In the genomic region with DNA sequence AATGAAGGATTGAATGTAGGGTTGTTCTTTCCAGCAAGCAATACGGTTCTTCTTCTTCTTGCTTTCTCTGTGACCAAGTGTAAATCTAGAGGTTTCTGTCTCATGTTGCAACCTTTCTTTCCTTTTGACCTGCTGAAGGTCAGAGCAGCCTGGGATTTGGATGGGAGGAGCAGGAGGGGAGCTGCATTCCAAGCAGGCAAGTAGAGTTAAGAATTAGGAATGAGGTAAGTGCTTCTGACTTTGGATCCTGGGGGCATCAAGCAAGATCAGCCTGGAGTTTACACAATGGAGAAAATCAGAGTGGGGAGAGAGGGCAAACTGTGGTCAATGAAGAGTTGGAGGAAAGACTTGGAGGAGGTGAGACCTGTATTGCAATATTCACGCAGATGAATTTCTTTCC, we compare ENCODE assay signal across 21 cellular contexts.
DNase-seq lines count a peak whose midpoint lies in the region; ATAC-seq and TF ChIP-seq lines count a peak whose summit lies in the region.
"Had no signal": no experiment of that assay in that cellular context is flagged by ENCODE, and none has a peak within 500 bp of the region (broad histone marks: within the 10 kb centered on the region; RNA-seq: fewer than 3 reads in every experiment).

No MANE protein-coding gene starts in this region.

- no peak overlapping the region for H3K4me3 ChIP-seq in MM.1S (ENCODE audit: low read length)
- H3K4me3 ChIP-seq: A549; BLaER1 treated with 17β-estradiol and CSF1 and Interleukin-3, amounts not matched to agents 10 nM and 100 nM; GM23338 had no signal

- H3K4me1 ChIP-seq in MM.1S (ENCODE audit: low read length) = peaks cover 12% of the 10 kb centered on the region
- H3K4me1 ChIP-seq: A549; BE2C; BLaER1 treated with 17β-estradiol and CSF1 and Interleukin-3, amounts not matched to agents 10 nM and 100 nM had no signal

- no peaks in the 10 kb centered on the region for H3K27me3 ChIP-seq in MM.1S (replicated peaks; ENCODE audit: insufficient read depth, low read length)
- H3K27me3 ChIP-seq: BE2C; BLaER1 treated with 17β-estradiol and CSF1 and Interleukin-3, amounts not matched to agents 10 nM and 100 nM had no signal

- no peaks in the 10 kb centered on the region for H3K9me2 ChIP-seq in MM.1S (replicated peaks; ENCODE audit: insufficient read depth, low read length)

- no peak overlapping the region for H3K27ac ChIP-seq in MM.1S (ENCODE audit: low read length)
- H3K27ac ChIP-seq: A549; BLaER1 treated with 17β-estradiol and CSF1 and Interleukin-3, amounts not matched to agents 10 nM and 100 nM had no signal

- peak overlapping the region; percentile 38; the same call in 1 of the 2 replicates for H3K4me2 ChIP-seq in MM.1S (ENCODE audit: low read depth, low read length)
- H3K4me2 ChIP-seq: A549; BLaER1 treated with 17β-estradiol and CSF1 and Interleukin-3, amounts not matched to agents 10 nM and 100 nM; GM23338 had no signal

- no peaks in the 10 kb centered on the region for H3K36me3 ChIP-seq in MM.1S (replicated peaks; ENCODE audit: insufficient read depth, low read length)
- H3K36me3 ChIP-seq: BE2C; BLaER1 treated with 17β-estradiol and CSF1 and Interleukin-3, amounts not matched to agents 10 nM and 100 nM had no signal

- CTCF ChIA-PET in WTC11 (lab: Charles Lee) = interaction anchor here (0.7 to 1.3 kb wide), 2 partner anchors 17 to 73 kb away, joined by 3 to 6 read pairs; no protein-coding TSS in a partner anchor
- CTCF ChIA-PET in activated CD4-positive, alpha-beta T cell treated with anti-CD3 and anti-CD28 coated beads, Interleukin-2, amount 10 ng/mL, durations not matched to agents 7 days and 5 days (lab: Charles Lee) = no interaction called here

- DNase-seq in MM.1S (no peak), WTC11 (ENCODE audit: low spot score) (no peak), nephron progenitor cell (no peak)
- no peak for DNase-seq in effector memory CD8-positive, alpha-beta T cell
- DNase-seq in activated CD4-positive, alpha-beta T cell treated with anti-CD3 and anti-CD28 coated beads, Interleukin-2, amount 10 ng/mL, durations not matched to agents 7 days and 5 days = no peak
- DNase-seq: 8988T; ACHN; AML-193; BE2C; Calu3; CD4-positive, alpha-beta T cell; COR-L47; DMS53; DMS79 treated with DMSO at 0.1 percent for 48 hours; H9 had no signal

- H2AFZ ChIP-seq in MM.1S (ENCODE audit: low read length) = peak overlapping the region; percentile 24; the same call in 1 of the 2 replicates
- H2AFZ ChIP-seq: GM23338 had no signal

- H3K36me3 Mint-ChIP-seq in WTC11 (no peaks in the 10 kb centered on the region), nephron progenitor cell (ENCODE audit: low read depth) (no peaks in the 10 kb centered on the region)
- H3K36me3 Mint-ChIP-seq in effector memory CD8-positive, alpha-beta T cell (ENCODE audit: insufficient read depth) = no peaks in the 10 kb centered on the region
- H3K36me3 Mint-ChIP-seq in activated CD4-positive, alpha-beta T cell treated with anti-CD3 and anti-CD28 coated beads, Interleukin-2, amount 10 ng/mL, durations not matched to agents 7 days and 5 days (ENCODE audit: low read depth) = no peaks in the 10 kb centered on the region
- H3K36me3 Mint-ChIP-seq: CD14-positive monocyte had no signal

- H3K79me2 ChIP-seq in MM.1S (ENCODE audit: low read length) = no peaks in the 10 kb centered on the region

- no peaks in the 10 kb centered on the region for H3K9me3 ChIP-seq in MM.1S (replicated peaks; ENCODE audit: insufficient read depth, low read length)
- H3K9me3 ChIP-seq: A549; BE2C; BLaER1 treated with 17β-estradiol and CSF1 and Interleukin-3, amounts not matched to agents 10 nM and 100 nM had no signal

- POLR2A ChIA-PET in WTC11 (lab: Charles Lee) = no interaction called here
- POLR2A ChIA-PET in activated CD4-positive, alpha-beta T cell treated with anti-CD3 and anti-CD28 coated beads, Interleukin-2, amount 10 ng/mL, durations not matched to agents 7 days and 5 days (lab: Charles Lee) = no interaction called here

- H3K9ac ChIP-seq in MM.1S (ENCODE audit: low read length) = no peak overlapping the region
- H3K9ac ChIP-seq: BLaER1 treated with 17β-estradiol and CSF1 and Interleukin-3, amounts not matched to agents 10 nM and 100 nM had no signal

- H3K27ac Mint-ChIP-seq in WTC11 = peak overlapping the region; percentile 44; the same call in 1 of the 2 replicates
- peak overlapping the region; percentile 19 for H3K27ac Mint-ChIP-seq in nephron progenitor cell
- H3K27ac Mint-ChIP-seq in effector memory CD8-positive, alpha-beta T cell = no peak overlapping the region
- H3K27ac Mint-ChIP-seq in activated CD4-positive, alpha-beta T cell treated with anti-CD3 and anti-CD28 coated beads, Interleukin-2, amount 10 ng/mL, durations not matched to agents 7 days and 5 days = no peak overlapping the region
- H3K27ac Mint-ChIP-seq: CD4-positive, alpha-beta T cell; GM23338 had no signal

- TF ChIP-seq CTCF in MM.1S (IDR thresholded peaks at IDR 0.05; ENCODE audit: low read length) (no peak), WTC11 (IDR thresholded peaks at IDR 0.05) (no peak), nephron progenitor cell (IDR thresholded peaks at IDR 0.05) (no peak)

- H3K4me1 Mint-ChIP-seq in WTC11 (peaks cover 52% of the 10 kb centered on the region), nephron progenitor cell (peaks cover 16% of the 10 kb centered on the region)
- H3K4me1 Mint-ChIP-seq in effector memory CD8-positive, alpha-beta T cell (ENCODE audit: low read depth in 2 of 2) = no peaks in the 10 kb centered on the region
- no peaks in the 10 kb centered on the region for H3K4me1 Mint-ChIP-seq in activated CD4-positive, alpha-beta T cell treated with anti-CD3 and anti-CD28 coated beads, Interleukin-2, amount 10 ng/mL, durations not matched to agents 7 days and 5 days
- H3K4me1 Mint-ChIP-seq: CD14-positive monocyte had no signal

- H3K27me3 Mint-ChIP-seq in WTC11 (ENCODE audit: low read depth) = peaks cover 7% of the 10 kb centered on the region; the same call in 1 of the 2 replicates
- peaks cover 23% of the 10 kb centered on the region for H3K27me3 Mint-ChIP-seq in nephron progenitor cell (ENCODE audit: low read depth, poor library complexity)
- H3K27me3 Mint-ChIP-seq in effector memory CD8-positive, alpha-beta T cell = peaks cover 38 to 48% of the 10 kb centered on the region in 2 donors
- H3K27me3 Mint-ChIP-seq in activated CD4-positive, alpha-beta T cell treated with anti-CD3 and anti-CD28 coated beads, Interleukin-2, amount 10 ng/mL, durations not matched to agents 7 days and 5 days = peaks cover 1% of the 10 kb centered on the region
- H3K27me3 Mint-ChIP-seq: CD4-positive, alpha-beta T cell had no signal

- no peaks in the 10 kb centered on the region for H3F3A ChIP-seq in MM.1S (ENCODE audit: insufficient read depth, low read length)

- no peak overlapping the region for H3K4me3 Mint-ChIP-seq in WTC11
- no peak overlapping the region for H3K4me3 Mint-ChIP-seq in nephron progenitor cell
- no peak overlapping the region for H3K4me3 Mint-ChIP-seq in effector memory CD8-positive, alpha-beta T cell
- no peak overlapping the region for H3K4me3 Mint-ChIP-seq in activated CD4-positive, alpha-beta T cell treated with anti-CD3 and anti-CD28 coated beads, Interleukin-2, amount 10 ng/mL, durations not matched to agents 7 days and 5 days
- H3K4me3 Mint-ChIP-seq: CD14-positive monocyte; CD4-positive, alpha-beta T cell; GM23338; H9 had no signal

- H3K9me3 Mint-ChIP-seq in WTC11 = peaks cover 19% of the 10 kb centered on the region
- H3K9me3 Mint-ChIP-seq in nephron progenitor cell = no peaks in the 10 kb centered on the region
- H3K9me3 Mint-ChIP-seq in effector memory CD8-positive, alpha-beta T cell = no peaks in the 10 kb centered on the region
- no peaks in the 10 kb centered on the region for H3K9me3 Mint-ChIP-seq in activated CD4-positive, alpha-beta T cell treated with anti-CD3 and anti-CD28 coated beads, Interleukin-2, amount 10 ng/mL, durations not matched to agents 7 days and 5 days
- H3K9me3 Mint-ChIP-seq: CD4-positive, alpha-beta T cell; GM23338; H9 had no signal

- no peaks in the 10 kb centered on the region for H4K20me1 ChIP-seq in MM.1S (ENCODE audit: insufficient read depth, low read length)
- H4K20me1 ChIP-seq: BLaER1 treated with 17β-estradiol and CSF1 and Interleukin-3, amounts not matched to agents 10 nM and 100 nM had no signal

- ATAC-seq in WTC11 = no peak
- ATAC-seq in effector memory CD8-positive, alpha-beta T cell (replicated peaks) = no peak
- no peak for ATAC-seq in GM21717 (IDR thresholded peaks at IDR 0.05; ENCODE audit: unreplicated experiment)
- ATAC-seq: A549, GM23338, HCT116 had no signal

TF ChIP-seq in WTC11, 78 proteins besides CTCF, POLR2A, EP300 and RAD21 (continues in another document):
- TF ChIP-seq ZBTB21 (CRISPR knock-in tag; IDR thresholded peaks at IDR 0.05; ENCODE audit: borderline replicate concordance) = no peak
- TF ChIP-seq CREB1 (CRISPR knock-in tag; IDR thresholded peaks at IDR 0.05) = no peak
- TF ChIP-seq, protein P1, sequence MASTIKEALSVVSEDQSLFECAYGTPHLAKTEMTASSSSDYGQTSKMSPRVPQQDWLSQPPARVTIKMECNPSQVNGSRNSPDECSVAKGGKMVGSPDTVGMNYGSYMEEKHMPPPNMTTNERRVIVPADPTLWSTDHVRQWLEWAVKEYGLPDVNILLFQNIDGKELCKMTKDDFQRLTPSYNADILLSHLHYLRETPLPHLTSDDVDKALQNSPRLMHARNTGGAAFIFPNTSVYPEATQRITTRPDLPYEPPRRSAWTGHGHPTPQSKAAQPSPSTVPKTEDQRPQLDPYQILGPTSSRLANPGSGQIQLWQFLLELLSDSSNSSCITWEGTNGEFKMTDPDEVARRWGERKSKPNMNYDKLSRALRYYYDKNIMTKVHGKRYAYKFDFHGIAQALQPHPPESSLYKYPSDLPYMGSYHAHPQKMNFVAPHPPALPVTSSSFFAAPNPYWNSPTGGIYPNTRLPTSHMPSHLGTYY (CRISPR knock-in tag; IDR thresholded peaks at IDR 0.05) = no peak

Comparison
In these comparisons a context has a peak if more than half of its experiments do, and no peak if none do; other contexts are left out.
1. H3K27ac Mint-ChIP-seq: peak in WTC11 (single experiment) and nephron progenitor cell (single experiment); none in effector memory CD8-positive, alpha-beta T cell (0 of 2) and activated CD4-positive, alpha-beta T cell treated with anti-CD3 and anti-CD28 coated beads, Interleukin-2, amount 10 ng/mL, durations not matched to agents 7 days and 5 days (single experiment).